ENCODE assay signal across 13 cellular contexts in genomic region chr6:85680388-85680787, GRCh38. TPM values are rescaled to one million over a fixed set of nuclear protein-coding genes. Genes with fewer than 3 reads are reported as not detected.
DNase-seq lines count a peak whose midpoint lies in the region; ATAC-seq, FAIRE-seq and TF ChIP-seq lines count a peak whose summit lies in the region.
"Had no signal": no experiment of that assay in that cellular context is flagged by ENCODE, and none has a peak within 500 bp of the region (broad histone marks: within the 10 kb centered on the region; RNA-seq: fewer than 3 reads in every experiment).

No MANE protein-coding gene starts in this region.

- peaks cover 26% of the 10 kb centered on the region for H4K20me1 ChIP-seq in OCI-LY7 (ENCODE audit: insufficient read depth, low read length)
- peaks cover 15 to 17% of the 10 kb centered on the region in 2 experiments for H4K20me1 ChIP-seq in H1 (replicated peaks in 1 of 2; ENCODE audit: control insufficient read depth in 1 of 2, insufficient read depth in 2 of 2, low read length in 2 of 2)

- H3K9me2 ChIP-seq in OCI-LY7 (ENCODE audit: insufficient read depth, low read length), result no peaks in the 10 kb centered on the region

- H3K4me2 ChIP-seq in OCI-LY7 (ENCODE audit: low read length), result peak overlapping the region; percentile 85
- peak overlapping the region; percentile 85 to 92 for H3K4me2 ChIP-seq in H1 (ENCODE audit: insufficient read depth in 1 of 2, low read depth in 2 of 2, low read length in 2 of 2)

- BruUV-seq in OCI-LY7 (replicated peaks; lab: Mats Ljungman, UMichigan), result no TSS peak

- TF ChIP-seq CTCF in 22Rv1 (IDR thresholded peaks at IDR 0.05) (no peak), GM12864 (IDR thresholded peaks at IDR 0.05; ENCODE audit: low read depth, low read length, missing control alignments) (no peak), OCI-LY7 (conservative IDR thresholded peaks at IDR 0.05; ENCODE audit: low read length) (no peak), H1 (IDR thresholded peaks at IDR 0.05; ENCODE audit: control extremely low read depth in 1 of 3, insufficient read depth in 1 of 3, low read depth in 1 of 3, low read length in 3 of 3) (no peak), gastrocnemius medialis (IDR thresholded peaks at IDR 0.05 in 4 of 5, conservative IDR thresholded peaks at IDR 0.05 in 1 of 5) (no peak)

- H2AK5ac ChIP-seq in H1 (ENCODE audit: low read depth, low read length), result no peak overlapping the region

- no peak overlapping the region for H2BK15ac ChIP-seq in H1 (ENCODE audit: low read length)

- no peak overlapping the region for H4K5ac ChIP-seq in H1 (ENCODE audit: insufficient read length, low read depth, low read length)

- CTCF ChIA-PET in OCI-LY7 (lab: Charles Lee; ENCODE audit: unreplicated experiment), result no interaction called here
- CTCF ChIA-PET in H1 (lab: Charles Lee; ENCODE audit: partially characterized antibody), result no interaction called here

- no peak overlapping the region for H2BK120ac ChIP-seq in H1 (replicated peaks; ENCODE audit: low read depth, low read length)

- H3K14ac ChIP-seq in H1 (ENCODE audit: insufficient read length), result no peak overlapping the region

- peaks cover 4% of the 10 kb centered on the region; the same call in 1 of the 2 replicates for H3K23me2 ChIP-seq in H1 (ENCODE audit: low read depth, low read length)

- H4K8ac ChIP-seq in H1 (ENCODE audit: extremely low read depth, insufficient read depth, low read length), result no peak overlapping the region

- intact Hi-C loops in OCI-LY7 (cut with micrococcal nuclease; ENCODE audit: unreplicated experiment), result no loop called here
- intact Hi-C loops in gastrocnemius medialis (cut with DNase I; ENCODE audit: low total_unique reads), result no loop called here

- H4K91ac ChIP-seq in H1 (replicated peaks; ENCODE audit: insufficient read length, low read length), result no peak overlapping the region

- H3K36me3 ChIP-seq in OCI-LY7 (ENCODE audit: insufficient read depth, low read length) (peaks cover 38% of the 10 kb centered on the region), H1 (ENCODE audit: control insufficient read depth in 2 of 4, insufficient read depth in 4 of 4, low read length in 3 of 4) (peaks cover 0 to 24% (median 17%) of the 10 kb centered on the region in 4 experiments; a peak in 5 of 8 replicates), gastrocnemius medialis (no peaks in the 10 kb centered on the region)

- in situ Hi-C loops in gastrocnemius medialis (cut with MboI; ENCODE audit: low sequenced_read_pairs in 4 of 4), result loop anchor here in 1 of 4 donors (5.0 kb wide), 1 partner anchor 33 kb away; no protein-coding TSS in a partner anchor

- H3K79me2 ChIP-seq in OCI-LY7 (ENCODE audit: insufficient read depth, low read depth, low read length), result peaks cover 63% of the 10 kb centered on the region
- H3K79me2 ChIP-seq in H1 (ENCODE audit: control insufficient read depth in 1 of 2, insufficient read depth in 2 of 2, low read length in 2 of 2), result peaks cover 22 to 45% of the 10 kb centered on the region in 2 experiments

- TF ChIP-seq POLR2A in H1 (IDR thresholded peaks at IDR 0.05; ENCODE audit: control extremely low read depth in 1 of 2, low read depth in 2 of 2, low read length in 2 of 2) (no peak), gastrocnemius medialis (IDR thresholded peaks at IDR 0.05) (no peak)

- H3K4me3 ChIP-seq in GM12864 (ENCODE audit: low read depth, low read length) (peak overlapping the region; percentile 75), OCI-LY7 (ENCODE audit: low read depth, low read length, poor library complexity, severe bottlenecking) (peak overlapping the region; percentile 97), H1 (ENCODE audit: extremely low read depth in 1 of 4, insufficient read depth in 2 of 4, low read depth in 3 of 4, low read length in 4 of 4) (peak overlapping the region in 1 of 4 experiments; percentile 94; a peak in 2 of 8 replicates), gastrocnemius medialis (no peak overlapping the region)

- no peak for FAIRE-seq in H1 (lab: Jason Lieb, UNC)
- FAIRE-seq: islet of Langerhans had no signal

- peak overlapping the region; percentile 63 for H2AFZ ChIP-seq in OCI-LY7 (ENCODE audit: low read length)
- H2AFZ ChIP-seq in H1 (ENCODE audit: low read length), result no peak overlapping the region

- H2BK12ac ChIP-seq in H1 (ENCODE audit: low read depth, low read length), result no peak overlapping the region

- ATAC-seq in gastrocnemius medialis (no peak), GM18867 (IDR thresholded peaks at IDR 0.05; ENCODE audit: unreplicated experiment) (no peak)

- no peak for TF ChIP-seq EP300 in H1 (IDR thresholded peaks at IDR 0.05; ENCODE audit: borderline replicate concordance in 1 of 2, low read depth in 2 of 2, low read length in 2 of 2)

- H3K56ac ChIP-seq in H1 (replicated peaks; ENCODE audit: insufficient read length, low read depth, low read length), result no peak overlapping the region

- H3K4me1 ChIP-seq in OCI-LY7 (ENCODE audit: insufficient read depth, low read length, poor library complexity, severe bottlenecking), result peaks cover 14% of the 10 kb centered on the region
- H3K4me1 ChIP-seq in H1 (replicated peaks in 1 of 4; ENCODE audit: control insufficient read depth in 3 of 4, insufficient read depth in 4 of 4, low read length in 3 of 4), result peaks cover 0 to 11% (median 2%) of the 10 kb centered on the region in 4 experiments; a peak in 2 of 7 replicates
- peaks cover 19 to 29% of the 10 kb centered on the region in 2 donors for H3K4me1 ChIP-seq in gastrocnemius medialis

- DNase-seq in GM12864 (ENCODE audit: low read depth), result no peak
- peak; percentile 18 for DNase-seq in OCI-LY7 (ENCODE audit: low spot score)
- DNase-seq in H1 (ENCODE audit: low read depth in 1 of 2, low spot score in 2 of 2), result no peak
- no peak for DNase-seq in gastrocnemius medialis
- no peak for DNase-seq in HuH-7 (ENCODE audit: low spot score)
- DNase-seq in stimulated activated CD4-positive, alpha-beta T cell treated with anti-CD3 and anti-CD28 coated beads, Interleukin-2, amount 100 ng/mL, for 24 hours, result no peak
- DNase-seq: activated CD4-positive, alpha-beta T cell treated with anti-CD3 and anti-CD28 coated beads, Interleukin-2, amount 50 U/mL, for 48 hours; DMS 273 treated with DMSO at 0.1 percent for 48 hours; NCI-H510A; stimulated activated CD8-positive, alpha-beta memory T cell treated with anti-CD3 and anti-CD28 coated beads, Interleukin-4, amount 100 ng/mL, for 48 hours had no signal

- H2BK5ac ChIP-seq in H1 (ENCODE audit: low read depth, low read length), result no peak overlapping the region

- WGBS in H1 (ENCODE audit: extremely low coverage in 1 of 2, insufficient coverage in 1 of 2, insufficient read length in 1 of 2, insufficient replicate concordance in 2 of 2, low coverage in 1 of 2, low lambda C conversion rate in 2 of 2, missing lambda C conversion rate in 1 of 2), 2 experiments, result 81% methylated on average over 7 of the region's 7 CpGs; no CpG with 5 or more reads in 1 of the 2 experiments

- H3K27me3 ChIP-seq in H1 (replicated peaks in 1 of 4; ENCODE audit: control insufficient read depth in 3 of 4, extremely low read depth in 1 of 4, insufficient read depth in 3 of 4, low read length in 3 of 4) (no peaks in the 10 kb centered on the region), gastrocnemius medialis (no peaks in the 10 kb centered on the region)

- no peak overlapping the region for H3K4ac ChIP-seq in H1 (replicated peaks; ENCODE audit: insufficient read length, low read depth, low read length)

- no peak overlapping the region; a peak in 1 of 7 replicates for H3K9ac ChIP-seq in H1 (replicated peaks in 1 of 4; ENCODE audit: extremely low read depth in 1 of 4, low read depth in 3 of 4, low read length in 3 of 4)

- POLR2A ChIA-PET in OCI-LY7 (lab: Charles Lee) (interaction anchor here (0.6 to 1.4 kb wide), 3 partner anchors 37 to 86 kb away, joined by 3 to 7 read pairs (median 7); partner anchors contain the start of gene SYNCRIP), H1 (lab: Charles Lee; ENCODE audit: partially characterized antibody) (interaction anchor here (1.2 kb wide), 1 partner anchor 36 kb away, joined by 4 read pairs; no protein-coding TSS in a partner anchor)

- H3K9me3 ChIP-seq in OCI-LY7 (ENCODE audit: low read length) (peaks cover 5% of the 10 kb centered on the region; the same call in 1 of the 2 replicates), H1 (ENCODE audit: insufficient read depth in 2 of 2, low read depth in 1 of 2, low read length in 1 of 2) (no peaks in the 10 kb centered on the region), gastrocnemius medialis (no peaks in the 10 kb centered on the region)

- H2BK20ac ChIP-seq in H1 (ENCODE audit: low read length), result no peak overlapping the region

- no peak overlapping the region for H3K23ac ChIP-seq in H1 (ENCODE audit: insufficient read length)

- H3K27ac ChIP-seq in 22Rv1, result peak overlapping the region; percentile 98
- H3K27ac ChIP-seq in OCI-LY7 (ENCODE audit: low read depth, low read length, poor library complexity, severe bottlenecking), result peak overlapping the region; percentile 96
- H3K27ac ChIP-seq in H1 (ENCODE audit: low read depth, low read length), result no peak overlapping the region
- H3K27ac ChIP-seq in gastrocnemius medialis, result peak overlapping the region in 1 of 4 donors; percentile 96

- TF ChIP-seq RAD21 in H1 (IDR thresholded peaks at IDR 0.05 in 1 of 2, conservative IDR thresholded peaks at IDR 0.05 in 1 of 2; ENCODE audit: low read depth in 2 of 2, low read length in 2 of 2), result no peak

- H3K79me1 ChIP-seq in H1 (ENCODE audit: low read depth, low read length), result no peaks in the 10 kb centered on the region

- no peak overlapping the region for H3K18ac ChIP-seq in H1 (ENCODE audit: extremely low read depth, low read length)

TF ChIP-seq in H1, 55 proteins besides CTCF, POLR2A, EP300 and RAD21 (continues in another document):
- no peak for TF ChIP-seq GABPA (IDR thresholded peaks at IDR 0.05; ENCODE audit: borderline replicate concordance, insufficient read depth, low read length)

RNA-seq across cellular contexts. Expression of gene SYNCRIP, which starts 37.7 kb away (rescaled TPM):
- total RNA-seq in OCI-LY7 (2014; rRNA removed; shearing (Covaris generic)), result 73.5 and 80.9 TPM in 2 replicates
- 167 and 188 TPM in 2 replicates for total RNA-seq in OCI-LY7 (2022)
- total RNA-seq in H1 (2021; fragmentation: NEBNext Ultra II Directional; extraction: Animal tissue kit (Norgen Biotek cat#: 25700)), result 206 and 219 TPM in 2 replicates
- 14.7 and 16.8 TPM in 2 replicates for polyA plus RNA-seq in H1 (2011; rRNA removed)
- 25.9 TPM for polyA plus RNA-seq in H1 (2011; cell fraction: cytosol; rRNA removed)
- 11.5 TPM for polyA plus RNA-seq in H1 (2011; cell fraction: nucleus; rRNA removed)
- 117 to 198 TPM (median 139 TPM) in 4 replicates for polyA plus RNA-seq in H1 (2012, experiment 1 of 2)
- 27.7 TPM for polyA plus RNA-seq in H1 (2012, experiment 2 of 2)
- polyA plus RNA-seq in H1 (2013, experiment 1 of 2), result 135 TPM
- 140 TPM for polyA plus RNA-seq in H1 (2013, experiment 2 of 2)
- polyA minus RNA-seq in H1 (2011; rRNA and poly(A)+ RNA removed), result 15.6 and 29.3 TPM in 2 replicates
- polyA minus RNA-seq in H1 (2011; cell fraction: cytosol; rRNA and poly(A)+ RNA removed), result 29.4 TPM
- polyA minus RNA-seq in H1 (2011; cell fraction: nucleus; rRNA and poly(A)+ RNA removed), result 48.2 TPM
- total RNA-seq in gastrocnemius medialis, result 10 to 100 TPM; 43.0 to 59.3 (median 54.5) TPM

Comparison
In these comparisons a context has a peak if more than half of its experiments do, and no peak if none do; other contexts are left out.
1. H3K4me3 ChIP-seq: peak in GM12864 (single experiment) and OCI-LY7 (single experiment); none in gastrocnemius medialis (0 of 4).